ENCODE assay signal across 8 cellular contexts in the genomic region with DNA sequence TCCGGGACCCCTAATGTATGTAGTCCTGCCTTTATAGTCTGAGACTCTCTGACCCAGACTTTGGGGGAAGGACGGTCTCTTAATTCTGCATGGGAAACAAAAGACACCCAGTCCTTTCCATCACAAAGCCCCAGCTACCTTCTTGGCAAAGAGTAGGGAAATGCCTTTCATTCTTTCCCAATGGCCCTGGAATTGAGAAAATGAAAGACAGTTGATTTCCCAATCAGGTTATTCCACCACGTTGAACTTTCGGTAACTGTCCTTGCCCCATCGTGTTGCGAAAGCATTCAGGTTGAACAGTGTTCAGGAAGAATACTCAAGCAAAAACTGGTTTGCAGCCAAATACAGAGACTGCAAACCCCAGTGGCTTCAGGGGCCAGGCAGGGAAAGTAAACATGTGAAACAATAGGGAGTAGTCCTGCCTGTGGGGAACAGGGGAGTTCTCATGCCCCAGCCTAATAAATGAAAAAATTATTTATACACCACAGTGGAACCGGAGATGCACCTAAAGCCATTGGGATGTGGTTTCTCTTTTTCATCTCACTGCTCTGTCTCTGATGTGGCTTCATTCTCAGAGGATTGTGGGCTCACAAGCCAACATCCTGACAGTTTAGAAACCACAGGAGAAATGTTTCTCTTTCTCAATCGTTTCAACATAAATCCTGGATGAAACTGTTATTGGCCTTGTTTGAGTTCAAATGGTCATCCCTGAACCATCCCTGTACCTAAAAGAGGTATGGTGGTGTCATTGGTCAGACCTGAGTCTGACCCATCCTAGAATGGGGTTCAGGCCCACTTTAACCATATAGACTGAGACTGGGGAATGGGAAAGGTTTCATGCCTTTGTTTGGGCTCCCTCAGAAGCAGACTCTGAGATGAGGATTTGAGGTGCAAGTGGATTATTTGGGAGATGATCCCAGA. TPM values are rescaled to one million over a fixed set of nuclear protein-coding genes. Genes with fewer than 3 reads are reported as not detected.
DNase-seq lines count a peak whose midpoint lies in the region; TF ChIP-seq lines count a peak whose summit lies in the region.

No MANE protein-coding gene starts in this region.

- peak overlapping the region; percentile 19 for H3K27ac Mint-ChIP-seq in activated naive CD4-positive, alpha-beta T cell treated with anti-CD3 and anti-CD28 coated beads, Interleukin-2, amount 10 ng/mL, durations not matched to agents 7 days and 5 days
- peak overlapping the region; percentile 74 for H3K27ac Mint-ChIP-seq in mesothelial cell of epicardium

- DNase-seq in activated naive CD4-positive, alpha-beta T cell treated with anti-CD3 and anti-CD28 coated beads, Interleukin-2, amount 10 ng/mL, durations not matched to agents 7 days and 5 days: peak; percentile 68
- no peak for DNase-seq in activated naive CD4-positive, alpha-beta T cell (lab: John Stamatoyannopoulos, UW)
- peak; percentile 97 for DNase-seq in RPMI7951 (ENCODE audit: low read depth)
- DNase-seq in dermis microvascular lymphatic vessel endothelial cell (ENCODE audit: low read depth in 2 of 2): peak; percentile 97 to 99
- DNase-seq in mesothelial cell of epicardium (ENCODE audit: low spot score in 2 of 2, unreplicated experiment in 2 of 2): no peak
- no peak for DNase-seq in 8988T
- no peak for DNase-seq in NCI-H1436 treated with DMSO at 0.1 percent for 48 hours (lab: John Stamatoyannopoulos, UW)
- DNase-seq in RKO (ENCODE audit: low spot score): no peak

- CTCF ChIA-PET in activated naive CD4-positive, alpha-beta T cell treated with anti-CD3 and anti-CD28 coated beads, Interleukin-2, amount 10 ng/mL, durations not matched to agents 7 days and 5 days (lab: Charles Lee): interaction anchor here (0.9 kb wide), 1 partner anchor 34 kb away, joined by 3 read pairs; no protein-coding TSS in a partner anchor

- H3K27me3 Mint-ChIP-seq in activated naive CD4-positive, alpha-beta T cell treated with anti-CD3 and anti-CD28 coated beads, Interleukin-2, amount 10 ng/mL, durations not matched to agents 7 days and 5 days: peaks cover 98% of the 10 kb centered on the region
- no peaks in the 10 kb centered on the region for H3K27me3 Mint-ChIP-seq in mesothelial cell of epicardium (ENCODE audit: low read depth)

- no peak for TF ChIP-seq CTCF in mesothelial cell of epicardium (IDR thresholded peaks at IDR 0.05; ENCODE audit: unreplicated experiment)

- peaks cover 3% of the 10 kb centered on the region for H3K36me3 Mint-ChIP-seq in activated naive CD4-positive, alpha-beta T cell treated with anti-CD3 and anti-CD28 coated beads, Interleukin-2, amount 10 ng/mL, durations not matched to agents 7 days and 5 days
- no peaks in the 10 kb centered on the region for H3K36me3 Mint-ChIP-seq in mesothelial cell of epicardium

- H3K4me1 Mint-ChIP-seq in activated naive CD4-positive, alpha-beta T cell treated with anti-CD3 and anti-CD28 coated beads, Interleukin-2, amount 10 ng/mL, durations not matched to agents 7 days and 5 days: peaks cover 41% of the 10 kb centered on the region
- H3K4me1 Mint-ChIP-seq in mesothelial cell of epicardium: peaks cover 26% of the 10 kb centered on the region

- H3K9me3 Mint-ChIP-seq in activated naive CD4-positive, alpha-beta T cell treated with anti-CD3 and anti-CD28 coated beads, Interleukin-2, amount 10 ng/mL, durations not matched to agents 7 days and 5 days: peaks cover 5% of the 10 kb centered on the region
- H3K9me3 Mint-ChIP-seq in mesothelial cell of epicardium: no peaks in the 10 kb centered on the region

- H3K4me3 Mint-ChIP-seq in activated naive CD4-positive, alpha-beta T cell treated with anti-CD3 and anti-CD28 coated beads, Interleukin-2, amount 10 ng/mL, durations not matched to agents 7 days and 5 days: peak overlapping the region; percentile 24
- peak overlapping the region; percentile 9 for H3K4me3 Mint-ChIP-seq in mesothelial cell of epicardium

RNA-seq across cellular contexts. Expression of gene SLC9A8, which starts 44.2 kb away (rescaled TPM):
- 6.2 and 6.6 TPM in 2 replicates for total RNA-seq in RPMI7951 (2014; rRNA removed; shearing (Covaris generic))
- total RNA-seq in dermis microvascular lymphatic vessel endothelial cell (5.0 and 5.8 TPM in 2 replicates), mesothelial cell of epicardium (9.7 to 11.9 TPM (median 10.6 TPM) in 3 replicates)

RNA-seq across cellular contexts. Expression of gene B4GALT5, which starts 54.8 kb away (rescaled TPM):
- 25.5 and 30.5 TPM in 2 replicates for total RNA-seq in RPMI7951 (2014; rRNA removed; shearing (Covaris generic))
- total RNA-seq in dermis microvascular lymphatic vessel endothelial cell: 33.1 and 56.3 TPM in 2 replicates
- total RNA-seq in mesothelial cell of epicardium: 52.6 to 53.8 TPM (median 52.6 TPM) in 3 replicates

Comparison
In these comparisons a context has a peak if more than half of its experiments do, and no peak if none do; other contexts are left out.
1. DNase-seq: peak in activated naive CD4-positive, alpha-beta T cell treated with anti-CD3 and anti-CD28 coated beads, Interleukin-2, amount 10 ng/mL, durations not matched to agents 7 days and 5 days (single experiment), RPMI7951 (single experiment) and dermis microvascular lymphatic vessel endothelial cell (2 of 2); none in activated naive CD4-positive, alpha-beta T cell (0 of 4), mesothelial cell of epicardium (0 of 2), 8988T (single experiment), NCI-H1436 treated with DMSO at 0.1 percent for 48 hours (single experiment) and RKO (single experiment).